17 cellular contexts compared by ENCODE assay signal in the genomic region with DNA sequence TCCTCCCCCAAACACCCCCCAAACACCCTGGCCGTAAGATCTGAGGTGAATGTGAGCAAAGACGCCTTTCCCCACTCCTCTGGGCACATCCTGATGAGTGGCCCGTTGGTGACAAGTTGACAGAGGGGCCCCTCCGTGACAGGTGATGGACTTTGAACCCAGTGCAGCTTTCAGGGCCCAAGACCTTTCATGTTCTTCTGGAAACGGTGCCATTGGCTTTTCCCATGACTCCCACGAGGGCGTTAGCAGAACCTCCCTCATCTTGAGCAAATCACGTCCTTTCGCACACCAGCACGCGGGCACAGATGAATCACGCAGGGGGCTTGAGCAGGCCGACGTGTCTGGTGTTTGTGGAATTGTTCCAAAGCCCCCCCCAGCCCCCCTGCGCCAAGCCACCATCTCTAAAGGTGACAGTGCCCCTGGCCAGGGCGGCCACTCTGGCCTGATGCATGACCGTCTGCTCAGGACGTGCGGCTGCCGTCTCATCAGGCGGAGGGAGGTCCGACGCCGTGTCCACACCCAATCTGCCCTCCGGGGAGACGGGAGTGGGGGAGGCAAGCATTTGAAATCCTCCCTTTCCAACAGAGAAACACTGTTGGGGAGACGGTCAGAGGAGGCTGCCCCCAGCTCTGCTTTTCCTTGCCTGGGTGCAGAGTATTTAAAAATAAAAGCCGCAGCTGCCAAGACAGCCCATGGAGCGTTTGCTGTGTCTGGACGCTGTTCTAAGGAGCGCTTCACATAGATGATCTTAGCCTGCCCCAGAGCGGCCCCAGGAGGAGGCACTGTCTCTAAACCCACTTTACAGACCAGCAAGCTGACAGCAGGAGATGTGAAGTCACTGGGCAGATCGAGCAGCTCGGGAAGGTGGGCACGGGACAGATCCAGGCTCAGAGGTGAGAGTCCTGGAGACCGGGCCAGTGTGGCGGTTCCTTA.
A peak's percentile ranks its signal among the peaks of the same experiment; 100 is the strongest.
DNase-seq lines count a peak whose midpoint lies in the region; ATAC-seq and TF ChIP-seq lines count a peak whose summit lies in the region.
"Had no signal": no experiment of that assay in that cellular context is flagged by ENCODE, and none has a peak within 500 bp of the region (broad histone marks: within the 10 kb centered on the region; RNA-seq: fewer than 3 reads in every experiment).

No MANE protein-coding gene starts in this region.

- H3K9ac ChIP-seq in BLaER1 treated with 17β-estradiol and CSF1 and Interleukin-3, amounts not matched to agents 10 nM and 100 nM, result no peak overlapping the region

- H3K9me3 ChIP-seq in BLaER1 treated with 17β-estradiol and CSF1 and Interleukin-3, amounts not matched to agents 10 nM and 100 nM (replicated peaks in 1 of 11), result no peaks in the 10 kb centered on the region
- no peaks in the 10 kb centered on the region for H3K9me3 ChIP-seq in thoracic aorta
- H3K9me3 ChIP-seq: SJSA1 had no signal

- H3K4me2 ChIP-seq in BLaER1 treated with 17β-estradiol and CSF1 and Interleukin-3, amounts not matched to agents 10 nM and 100 nM, result peak overlapping the region in 6 of 11 experiments; percentile 21 to 69 (median 55); a peak in 6 of 22 replicates

- H4K20me1 ChIP-seq in BLaER1 treated with 17β-estradiol and CSF1 and Interleukin-3, amounts not matched to agents 10 nM and 100 nM, result peaks cover 0 to 41% (median 16%) of the 10 kb centered on the region in 11 experiments; a peak in 16 of 22 replicates

- H3K4me1 ChIP-seq in BLaER1 treated with 17β-estradiol and CSF1 and Interleukin-3, amounts not matched to agents 10 nM and 100 nM, result peaks cover 8 to 43% (median 28%) of the 10 kb centered on the region in 10 experiments; a peak in 18 of 20 replicates
- peaks cover 53 to 79% of the 10 kb centered on the region in 2 donors for H3K4me1 ChIP-seq in thoracic aorta (ENCODE audit: control insufficient read depth in 1 of 2, low read depth in 2 of 2)
- H3K4me1 ChIP-seq: SJSA1 had no signal

- ATAC-seq in thoracic aorta (ENCODE audit: insufficient number of reproducible peaks, low FRiP score, low read depth) (no peak), HG03045 (IDR thresholded peaks at IDR 0.05; ENCODE audit: unreplicated experiment) (no peak)
- ATAC-seq: Right ventricle myocardium inferior had no signal

- no peak overlapping the region for H3K27ac ChIP-seq in BLaER1 treated with 17β-estradiol and CSF1 and Interleukin-3, amounts not matched to agents 10 nM and 100 nM
- H3K27ac ChIP-seq in coronary artery (peak overlapping the region; percentile 94 to 97), thoracic aorta (peak overlapping the region; percentile 98 to 100)
- H3K27ac ChIP-seq: SJSA1 had no signal

- H3K4me3 ChIP-seq in BLaER1 treated with 17β-estradiol and CSF1 and Interleukin-3, amounts not matched to agents 10 nM and 100 nM, result no peak overlapping the region
- H3K4me3 ChIP-seq in coronary artery, result peak overlapping the region; percentile 59
- H3K4me3 ChIP-seq in thoracic aorta, result peak overlapping the region; percentile 56
- H3K4me3 ChIP-seq: SJSA1 had no signal

- H3K36me3 ChIP-seq in BLaER1 treated with 17β-estradiol and CSF1 and Interleukin-3, amounts not matched to agents 10 nM and 100 nM, result no peaks in the 10 kb centered on the region
- no peaks in the 10 kb centered on the region for H3K36me3 ChIP-seq in thoracic aorta
- H3K36me3 ChIP-seq: SJSA1 had no signal

- peaks cover 10 to 51% (median 33%) of the 10 kb centered on the region in 11 experiments; a peak in 21 of 22 replicates for H3K27me3 ChIP-seq in BLaER1 treated with 17β-estradiol and CSF1 and Interleukin-3, amounts not matched to agents 10 nM and 100 nM
- no peaks in the 10 kb centered on the region for H3K27me3 ChIP-seq in thoracic aorta (replicated peaks; ENCODE audit: insufficient read depth)
- H3K27me3 ChIP-seq: SJSA1 had no signal

- no peak for TF ChIP-seq CTCF in coronary artery (IDR thresholded peaks at IDR 0.05)
- TF ChIP-seq CTCF in thoracic aorta (IDR thresholded peaks at IDR 0.05), result no peak

- DNase-seq in RPMI8226 (peak; percentile 52), coronary artery (ENCODE audit: low spot score) (no peak), thoracic aorta (ENCODE audit: low spot score) (no peak), T-helper 2 cell (no peak), HK-2 (ENCODE audit: unreplicated experiment) (no peak)
- DNase-seq: EL, GF-D8, KG1, NCI-H1694, NCI-H2081, NCI-H2171 treated with DMSO at 0.1 percent for 48 hours, NCI-H526, OCI-M1 had no signal

Comparison
In these comparisons a context has a peak if more than half of its experiments do, and no peak if none do; other contexts are left out.
1. H3K27ac ChIP-seq: peak in coronary artery (2 of 2) and thoracic aorta (2 of 2); none in BLaER1 treated with 17β-estradiol and CSF1 and Interleukin-3, amounts not matched to agents 10 nM and 100 nM (0 of 11).
2. H3K4me3 ChIP-seq: peak in coronary artery (single experiment) and thoracic aorta (single experiment); none in BLaER1 treated with 17β-estradiol and CSF1 and Interleukin-3, amounts not matched to agents 10 nM and 100 nM (0 of 10).